1 cellular context compared by ENCODE assay signal in genomic region chr12:63968685-63969084, GRCh38.
TF ChIP-seq lines count a peak whose summit lies in the region.

No MANE protein-coding gene starts in this region.

TF ChIP-seq in HepG2, 621 proteins besides CTCF, POLR2A, EP300 and RAD21:
- no peak for TF ChIP-seq SKIL (CRISPR knock-in tag; IDR thresholded peaks at IDR 0.05; ENCODE audit: borderline replicate concordance)
- no peak for TF ChIP-seq ZNF572 (CRISPR knock-in tag; IDR thresholded peaks at IDR 0.05)
- TF ChIP-seq ELK4 (CRISPR knock-in tag; IDR thresholded peaks at IDR 0.05; ENCODE audit: borderline replicate concordance), result no peak
- TF ChIP-seq FOSL1 (CRISPR knock-in tag; IDR thresholded peaks at IDR 0.05; ENCODE audit: borderline replicate concordance), result no peak
- TF ChIP-seq RCOR2 (CRISPR knock-in tag; IDR thresholded peaks at IDR 0.05), result no peak
- no peak for TF ChIP-seq KAT8 (CRISPR knock-in tag; IDR thresholded peaks at IDR 0.05)
- no peak for TF ChIP-seq PHF20 (CRISPR knock-in tag; IDR thresholded peaks at IDR 0.05)
- no peak for TF ChIP-seq KMT2B (CRISPR knock-in tag; IDR thresholded peaks at IDR 0.05)
- no peak for TF ChIP-seq AGO1 (IDR thresholded peaks at IDR 0.05; ENCODE audit: low read depth, low read length, poor library complexity, severe bottlenecking)
- TF ChIP-seq SMYD3 (CRISPR knock-in tag; IDR thresholded peaks at IDR 0.05), result no peak
- TF ChIP-seq ZBTB46 (CRISPR knock-in tag; IDR thresholded peaks at IDR 0.05; ENCODE audit: borderline replicate concordance), result no peak
- TF ChIP-seq ZNF558 (CRISPR knock-in tag; IDR thresholded peaks at IDR 0.05; ENCODE audit: borderline replicate concordance), result no peak
- no peak for TF ChIP-seq IRF2 (CRISPR knock-in tag; IDR thresholded peaks at IDR 0.05)
- no peak for TF ChIP-seq DNMT1 (CRISPR knock-in tag; IDR thresholded peaks at IDR 0.05)
- TF ChIP-seq CC2D1A (CRISPR knock-in tag; IDR thresholded peaks at IDR 0.05), result no peak
- TF ChIP-seq TAF15 (IDR thresholded peaks at IDR 0.05; ENCODE audit: low read depth, low read length, poor library complexity, severe bottlenecking), result no peak
- TF ChIP-seq, protein P1, sequence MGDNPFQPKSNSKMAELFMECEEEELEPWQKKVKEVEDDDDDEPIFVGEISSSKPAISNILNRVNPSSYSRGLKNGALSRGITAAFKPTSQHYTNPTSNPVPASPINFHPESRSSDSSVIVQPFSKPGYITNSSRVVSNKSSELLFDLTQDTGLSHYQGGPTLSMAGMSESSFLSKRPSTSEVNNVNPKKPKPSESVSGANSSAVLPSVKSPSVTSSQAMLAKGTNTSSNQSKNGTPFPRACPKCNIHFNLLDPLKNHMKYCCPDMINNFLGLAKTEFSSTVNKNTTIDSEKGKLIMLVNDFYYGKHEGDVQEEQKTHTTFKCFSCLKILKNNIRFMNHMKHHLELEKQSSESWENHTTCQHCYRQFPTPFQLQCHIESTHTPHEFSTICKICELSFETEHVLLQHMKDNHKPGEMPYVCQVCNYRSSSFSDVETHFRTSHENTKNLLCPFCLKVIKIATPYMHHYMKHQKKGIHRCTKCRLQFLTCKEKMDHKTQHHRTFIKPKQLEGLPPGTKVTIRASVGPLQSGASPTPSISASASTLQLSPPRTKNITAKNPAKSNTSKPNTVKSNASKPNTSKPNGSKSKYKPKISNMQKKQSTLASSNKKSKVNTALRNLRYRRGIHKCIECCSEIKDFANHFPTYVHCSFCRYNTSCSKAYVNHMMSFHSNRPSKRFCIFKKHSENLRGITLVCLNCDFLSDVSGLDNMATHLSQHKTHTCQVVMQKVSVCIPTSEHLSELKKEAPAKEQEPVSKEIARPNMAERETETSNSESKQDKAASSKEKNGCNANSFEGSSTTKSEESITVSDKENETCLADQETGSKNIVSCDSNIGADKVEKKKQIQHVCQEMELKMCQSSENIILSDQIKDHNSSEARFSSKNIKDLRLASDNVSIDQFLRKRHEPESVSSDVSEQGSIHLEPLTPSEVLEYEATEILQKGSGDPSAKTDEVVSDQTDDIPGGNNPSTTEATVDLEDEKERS (CRISPR knock-in tag; IDR thresholded peaks at IDR 0.05), result no peak
- no peak for TF ChIP-seq HMGXB4 (CRISPR knock-in tag; IDR thresholded peaks at IDR 0.05; ENCODE audit: borderline replicate concordance in 1 of 2, low read depth in 1 of 2)
- no peak for TF ChIP-seq PAF1 (CRISPR knock-in tag; IDR thresholded peaks at IDR 0.05)
- TF ChIP-seq RBM39 (IDR thresholded peaks at IDR 0.05; ENCODE audit: low read depth, low read length, poor library complexity, severe bottlenecking), result no peak
